ENCODE assay signal across 11 cellular contexts in the genomic region with DNA sequence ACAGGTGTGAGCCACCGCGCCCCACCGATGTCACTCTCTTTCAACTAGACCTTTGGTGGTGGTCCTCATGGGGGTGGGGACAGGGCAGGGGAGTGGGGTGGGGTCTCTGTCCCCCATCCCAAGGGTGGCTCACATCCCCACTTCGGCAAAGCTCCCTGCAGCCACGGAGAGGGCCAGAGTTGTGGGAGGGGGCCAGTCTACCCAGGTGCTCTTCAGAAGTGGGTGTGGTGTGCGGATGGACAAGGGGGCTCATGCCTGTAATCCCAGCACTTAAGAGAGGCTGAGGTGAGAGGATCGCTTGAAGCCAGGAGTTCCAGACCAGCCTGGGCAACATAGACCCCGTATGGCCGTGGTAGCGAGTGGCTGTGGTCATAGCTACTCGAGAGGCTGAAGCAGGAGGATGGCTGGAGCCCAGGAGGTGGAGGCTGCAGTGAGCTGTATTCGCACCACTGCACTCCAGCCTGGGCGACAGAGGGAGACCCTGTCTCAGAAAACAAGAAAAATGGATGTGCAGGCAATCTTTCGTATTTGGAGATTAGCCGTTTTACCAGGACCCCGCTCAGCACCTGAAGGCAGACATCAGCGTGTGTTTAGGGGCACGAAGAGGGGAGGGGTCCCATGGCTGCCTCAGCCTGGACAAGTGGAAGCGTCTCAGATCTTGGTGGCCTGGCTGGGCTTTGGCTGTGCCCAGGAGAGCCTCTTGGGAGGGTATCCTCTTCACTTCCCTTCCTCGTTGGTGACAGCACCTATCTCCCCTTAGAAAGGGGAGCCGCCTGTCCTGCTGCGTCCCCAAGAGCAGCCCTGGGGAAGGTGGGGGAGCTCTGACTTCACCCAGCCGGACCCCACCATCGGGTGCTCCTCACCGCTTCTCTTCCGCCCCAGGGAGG. TPM values are rescaled to one million over a fixed set of nuclear protein-coding genes. Genes with fewer than 3 reads are reported as not detected.
DNase-seq lines count a peak whose midpoint lies in the region; ATAC-seq, FAIRE-seq and TF ChIP-seq lines count a peak whose summit lies in the region.
"Had no signal": no experiment of that assay in that cellular context is flagged by ENCODE, and none has a peak within 500 bp of the region (broad histone marks: within the 10 kb centered on the region; RNA-seq: fewer than 3 reads in every experiment).

No MANE protein-coding gene starts in this region.

- no peak for FAIRE-seq in GM12878 (lab: Jason Lieb, UNC)
- FAIRE-seq in small intestine (lab: Jason Lieb, UNC) = no peak
- FAIRE-seq: frontal cortex had no signal

- SMC1A ChIA-PET in GM12878 (lab: Charles Lee; ENCODE audit: uncharacterized antibody, unreplicated experiment) = no interaction called here

- H3K27me3 ChIP-seq in BLaER1 = peaks cover 70% of the 10 kb centered on the region
- H3K27me3 ChIP-seq in GM12878 (replicated peaks in 1 of 2; ENCODE audit: control insufficient read depth in 2 of 2, insufficient read depth in 2 of 2, low read length in 1 of 2) = peaks cover 8 to 21% of the 10 kb centered on the region in 2 experiments
- H3K27me3 ChIP-seq in small intestine (ENCODE audit: control insufficient read depth in 2 of 2, insufficient read depth in 2 of 2, low read length in 2 of 2) = peaks cover 0 to 20% of the 10 kb centered on the region in 2 donors

- H3K9me3 Mint-ChIP-seq in natural killer cell = no peaks in the 10 kb centered on the region

- peaks cover 93% of the 10 kb centered on the region for H4K20me1 ChIP-seq in BLaER1
- H4K20me1 ChIP-seq in GM12878 (ENCODE audit: control insufficient read depth, insufficient read depth) = no peaks in the 10 kb centered on the region

- no TSS peak for BruUV-seq in GM12878 (replicated peaks; lab: Mats Ljungman, UMichigan)

- POLR2A ChIA-PET in HEK293 (lab: Yijun Ruan, JAX) = interaction anchor here (0.5 to 1.8 kb wide), 6 partner anchors 9 to 47 kb away, joined by 3 to 12 read pairs (median 6); a partner anchor contains a TSS
- POLR2A ChIA-PET in GM12878 (lab: Charles Lee) = no interaction called here

- peaks cover 22% of the 10 kb centered on the region for H3K36me3 ChIP-seq in BLaER1
- peaks cover 0 to 20% of the 10 kb centered on the region in 2 experiments; a peak in 2 of 3 replicates for H3K36me3 ChIP-seq in HEK293 (ENCODE audit: control insufficient read depth in 2 of 2, insufficient read depth in 1 of 2, low read length in 2 of 2)
- peaks cover 0 to 14% of the 10 kb centered on the region in 2 experiments; a peak in 3 of 4 replicates for H3K36me3 ChIP-seq in GM12878 (ENCODE audit: control insufficient read depth in 2 of 2, insufficient read depth in 2 of 2, low read length in 1 of 2)
- peaks cover 2 to 14% of the 10 kb centered on the region in 2 donors for H3K36me3 ChIP-seq in small intestine (ENCODE audit: control insufficient read depth in 2 of 2, insufficient read depth in 2 of 2, low read length in 2 of 2)

- H3K27me3 Mint-ChIP-seq in natural killer cell (ENCODE audit: low read depth in 2 of 2) = peaks cover 0 to 26% of the 10 kb centered on the region in 2 donors

- CTCF ChIA-PET in HEK293 (lab: Yijun Ruan, JAX) (interaction anchor here (0.7 to 1.2 kb wide), 5 partner anchors 12 to 164 kb away, joined by 3 to 5 read pairs (median 3); a partner anchor contains a TSS), GM12878 (lab: Yijun Ruan, JAX) (no interaction called here)

- DNase-seq in GM12878 (ENCODE audit: low read depth, low spot score) (no peak), natural killer cell (no peak), iPS-NIHi7 (ENCODE audit: extremely low spot score) (no peak), small intestine (no peak)
- no peak for DNase-seq in activated CD4-positive, alpha-beta T cell treated with anti-CD3 and anti-CD28 coated beads for 1 hour
- DNase-seq: NCI-H446 treated with DMSO at 0.1 percent for 48 hours, transverse colon had no signal

- TF ChIP-seq EP300 in GM12878 (IDR thresholded peaks at IDR 0.05; ENCODE audit: borderline replicate concordance in 1 of 2, control insufficient read depth in 1 of 2, low read depth in 2 of 2, low read length in 2 of 2) = no peak

- WGBS in GM12878 (ENCODE audit: insufficient coverage, insufficient replicate concordance, low lambda C conversion rate, missing lambda C conversion rate) = 30% methylated on average over 23 of the region's 26 CpGs
- WGBS in small intestine, 3 donors = 36 to 43% (median 40%) methylated on average over 26 of the region's 26 CpGs

- H3K36me3 Mint-ChIP-seq in natural killer cell = no peaks in the 10 kb centered on the region

- H3K27ac ChIP-seq in BLaER1 = no peak overlapping the region
- no peak overlapping the region for H3K27ac ChIP-seq in HEK293 (ENCODE audit: extremely low read depth, low read depth, low read length)
- no peak overlapping the region for H3K27ac ChIP-seq in GM12878 (ENCODE audit: control insufficient read depth, insufficient read depth)
- no peak overlapping the region for H3K27ac ChIP-seq in small intestine (ENCODE audit: low read depth in 1 of 2, low read length in 1 of 2)
- H3K27ac ChIP-seq: transverse colon had no signal

- H3K9ac ChIP-seq in BLaER1 (0 out of 2 replicates have a peak overlapping the region, but pooled peaks have one; percentile 55), GM12878 (ENCODE audit: control insufficient read depth, insufficient read depth, low read length) (no peak overlapping the region)

- H3K79me2 ChIP-seq in GM12878 (ENCODE audit: control insufficient read depth, insufficient read depth, low read length) = no peaks in the 10 kb centered on the region

- H3K9me3 ChIP-seq in BLaER1 (no peaks in the 10 kb centered on the region), HEK293 (ENCODE audit: control insufficient read depth, insufficient read depth, low read depth, low read length) (no peaks in the 10 kb centered on the region), GM12878 (replicated peaks; ENCODE audit: control insufficient read depth, insufficient read depth, low read length) (no peaks in the 10 kb centered on the region; the same call in 2 of the 3 replicates), small intestine (ENCODE audit: control insufficient read depth, low read depth) (no peaks in the 10 kb centered on the region)
- H3K9me3 ChIP-seq: transverse colon had no signal

- H3K27ac Mint-ChIP-seq in natural killer cell = peak overlapping the region; percentile 60 to 76

- peak overlapping the region; percentile 72 for H3K4me3 Mint-ChIP-seq in natural killer cell

- intact Hi-C loops in GM12878 (cut with micrococcal nuclease; ENCODE audit: unreplicated experiment) (no loop called here), natural killer cell (cut with micrococcal nuclease) (no loop called here)

- H3K4me3 ChIP-seq in BLaER1 (peak overlapping the region; percentile 65), HEK293 (ENCODE audit: low read depth, low read length) (peak overlapping the region; percentile 9; the same call in 1 of the 2 replicates), GM12878 (no peak overlapping the region), small intestine (ENCODE audit: low read depth in 1 of 2, low read length in 2 of 2) (no peak overlapping the region)

- TF ChIP-seq RAD21 in GM12878 (IDR thresholded peaks at IDR 0.05; ENCODE audit: insufficient read depth, low read depth, low read length) = no peak

- RAD21 ChIA-PET in GM12878 (lab: Charles Lee; ENCODE audit: unreplicated experiment) = no interaction called here

- H3K4me1 ChIP-seq in BLaER1 (peaks cover 75% of the 10 kb centered on the region), HEK293 (ENCODE audit: control insufficient read depth, insufficient read depth, low read length) (no peaks in the 10 kb centered on the region; the same call in 1 of the 2 replicates), GM12878 (ENCODE audit: control insufficient read depth, insufficient read depth, low read length) (peaks cover 5% of the 10 kb centered on the region), small intestine (ENCODE audit: control insufficient read depth in 2 of 2, insufficient read depth in 1 of 2, low read depth in 1 of 2, low read length in 1 of 2) (peaks cover 2 to 3% of the 10 kb centered on the region in 2 donors)

- in situ Hi-C loops in GM12878 (cut with MboI) = no loop called here

- peaks cover 14 to 28% of the 10 kb centered on the region in 2 donors for H3K4me1 Mint-ChIP-seq in natural killer cell

- ATAC-seq in GM12878 (no peak), natural killer cell (no peak), GM21381 (IDR thresholded peaks at IDR 0.05; ENCODE audit: unreplicated experiment) (no peak)

- H3K4me2 ChIP-seq in BLaER1 = peak overlapping the region; percentile 94
- H3K4me2 ChIP-seq in GM12878 (ENCODE audit: control insufficient read depth, insufficient read depth) = peak overlapping the region; percentile 4; the same call in 1 of the 2 replicates

- TF ChIP-seq POLR2A in GM12878 (IDR thresholded peaks at IDR 0.05; ENCODE audit: low read depth, low read length) = no peak; the same call in 1 of the 2 replicates

- no peak for TF ChIP-seq CTCF in HEK293 (tag by site-specific recombination; IDR thresholded peaks at IDR 0.05)
- TF ChIP-seq CTCF in GM12878 (IDR thresholded peaks at IDR 0.05 in 2 of 3, conservative IDR thresholded peaks at IDR 0.05 in 1 of 3; ENCODE audit: control insufficient read depth in 2 of 3, extremely low read depth in 1 of 3, insufficient read depth in 1 of 3, low read depth in 3 of 3, low read length in 3 of 3) = no peak
- TF ChIP-seq CTCF in natural killer cell (IDR thresholded peaks at IDR 0.05) = no peak

- no peak overlapping the region for H2AFZ ChIP-seq in GM12878 (ENCODE audit: control insufficient read depth, low read depth, low read length)

RNA-seq across cellular contexts. Expression of a gene that starts 0.9 kb away (rescaled TPM):
- total RNA-seq in GM12878 (2013; cell fraction: nucleolus; rRNA removed) = not detected in 2 replicates
- total RNA-seq in GM12878 (2014; rRNA removed) = not detected in 2 replicates
- total RNA-seq in GM12878 (2014; rRNA removed; fragmentation: Illumina TruSeq; extraction: Trizol) = not detected in 2 replicates
- 0.16 and 0.23 TPM in 2 replicates for total RNA-seq in GM12878 (2021)
- not detected for polyA plus RNA-seq in GM12878 (2011; ENCODE audit: low read depth)
- not detected in 2 replicates for polyA plus RNA-seq in GM12878 (2011; rRNA removed)
- 0.15 TPM in 1 of 2 replicates, not detected in the other for polyA plus RNA-seq in GM12878 (2011; cell fraction: cytosol; rRNA removed)
- 0.09 and 0.15 TPM in 2 replicates for polyA plus RNA-seq in GM12878 (2011; cell fraction: nucleus; rRNA removed)
- polyA plus RNA-seq in GM12878 (2012) = 0.15 TPM in 1 of 2 replicates, not detected in the other
- not detected in 2 replicates for polyA plus RNA-seq in GM12878 (2014; fragmentation: Illumina TruSeq; extraction: Trizol)
- polyA plus RNA-seq in GM12878 (2014; fragmentation: Nextera tagmentation; extraction: Ambion mirVana) = not detected
- 0.55 TPM in 1 of 2 replicates, not detected in the other for polyA plus RNA-seq in GM12878 (2014; rRNA removed)
- under 1 TPM in 1 of 2 experiments, not detected in 1; 0.20 TPM for polyA plus RNA-seq in GM12878 (2016; fragmentation: Nextera tagmentation; extraction: Ambion mirVana)
- polyA minus RNA-seq in GM12878 (2011; rRNA and poly(A)+ RNA removed) = not detected in 2 replicates
- not detected in 2 replicates for polyA minus RNA-seq in GM12878 (2011; cell fraction: cytosol; rRNA and poly(A)+ RNA removed)
- polyA minus RNA-seq in GM12878 (2011; cell fraction: nucleus; rRNA and poly(A)+ RNA removed) = 1.2 TPM in 1 of 2 replicates, not detected in the other
- total RNA-seq in natural killer cell = 1 to 10 TPM; 3.5 to 4.6 (median 4.4) TPM
- polyA plus RNA-seq in small intestine = under 1 TPM in 1 of 3 donors, not detected in 2; 0.21 TPM
- total RNA-seq: frontal cortex had no signal

RNA-seq across cellular contexts. Expression of a gene that starts 4.6 kb away (rescaled TPM):
- 2.5 and 3.5 TPM in 2 replicates for total RNA-seq in GM12878 (2013; cell fraction: nucleolus; rRNA removed)
- 16.0 and 16.8 TPM in 2 replicates for total RNA-seq in GM12878 (2014; rRNA removed)
- 5.1 and 7.0 TPM in 2 replicates for total RNA-seq in GM12878 (2014; rRNA removed; fragmentation: Illumina TruSeq; extraction: Trizol)
- 17.6 and 20.8 TPM in 2 replicates for total RNA-seq in GM12878 (2021)
- polyA plus RNA-seq in GM12878 (2011; ENCODE audit: low read depth) = 3.1 TPM
- 3.6 and 9.2 TPM in 2 replicates for polyA plus RNA-seq in GM12878 (2011; rRNA removed)
- polyA plus RNA-seq in GM12878 (2011; cell fraction: cytosol; rRNA removed) = 11.9 and 19.3 TPM in 2 replicates
- polyA plus RNA-seq in GM12878 (2011; cell fraction: nucleus; rRNA removed) = 16.3 and 18.2 TPM in 2 replicates
- polyA plus RNA-seq in GM12878 (2012) = 14.8 and 15.4 TPM in 2 replicates
- polyA plus RNA-seq in GM12878 (2014; fragmentation: Illumina TruSeq; extraction: Trizol) = 0.86 and 5.4 TPM in 2 replicates
- 1 to 10 TPM in 1 of 2 experiments, under 1 TPM in 1; 0.19 to 1.0 TPM for polyA plus RNA-seq in GM12878 (2014; fragmentation: Nextera tagmentation; extraction: Ambion mirVana)
- 17.7 and 18.3 TPM in 2 replicates for polyA plus RNA-seq in GM12878 (2014; rRNA removed)
- 10 to 100 TPM; 15.9 to 19.7 TPM for polyA plus RNA-seq in GM12878 (2016; fragmentation: Nextera tagmentation; extraction: Ambion mirVana)
- polyA minus RNA-seq in GM12878 (2011; rRNA and poly(A)+ RNA removed) = 2.9 and 9.8 TPM in 2 replicates
- 7.2 and 7.3 TPM in 2 replicates for polyA minus RNA-seq in GM12878 (2011; cell fraction: cytosol; rRNA and poly(A)+ RNA removed)
- polyA minus RNA-seq in GM12878 (2011; cell fraction: nucleus; rRNA and poly(A)+ RNA removed) = 4.7 and 6.4 TPM in 2 replicates
- 10 to 100 TPM; 22.1 to 32.4 (median 27.1) TPM for total RNA-seq in natural killer cell
- polyA plus RNA-seq in small intestine = 10 to 100 TPM; 15.7 to 17.3 (median 17.1) TPM

RNA-seq across cellular contexts. Expression of a gene that starts 10.4 kb away (rescaled TPM):
- not detected in 2 replicates for total RNA-seq in GM12878 (2013; cell fraction: nucleolus; rRNA removed)
- 0.11 and 0.23 TPM in 2 replicates for total RNA-seq in GM12878 (2014; rRNA removed)
- total RNA-seq in GM12878 (2014; rRNA removed; fragmentation: Illumina TruSeq; extraction: Trizol) = not detected in 2 replicates
- total RNA-seq in GM12878 (2021) = 1.0 and 1.1 TPM in 2 replicates
- not detected for polyA plus RNA-seq in GM12878 (2011; ENCODE audit: low read depth)
- polyA plus RNA-seq in GM12878 (2011; rRNA removed) = not detected in 2 replicates
- polyA plus RNA-seq in GM12878 (2011; cell fraction: cytosol; rRNA removed) = 0.15 and 0.32 TPM in 2 replicates
- polyA plus RNA-seq in GM12878 (2011; cell fraction: nucleus; rRNA removed) = 0.28 and 0.69 TPM in 2 replicates
- 0.17 and 0.49 TPM in 2 replicates for polyA plus RNA-seq in GM12878 (2012)
- 0.04 TPM in 1 of 2 replicates, not detected in the other for polyA plus RNA-seq in GM12878 (2014; fragmentation: Illumina TruSeq; extraction: Trizol)
- not detected for polyA plus RNA-seq in GM12878 (2014; fragmentation: Nextera tagmentation; extraction: Ambion mirVana)
- polyA plus RNA-seq in GM12878 (2014; rRNA removed) = 0.33 and 0.84 TPM in 2 replicates
- polyA plus RNA-seq in GM12878 (2016; fragmentation: Nextera tagmentation; extraction: Ambion mirVana) = under 1 TPM; 0.43 to 0.57 TPM
- polyA minus RNA-seq in GM12878 (2011; rRNA and poly(A)+ RNA removed) = not detected in 2 replicates
- polyA minus RNA-seq in GM12878 (2011; cell fraction: cytosol; rRNA and poly(A)+ RNA removed) = 1.7 TPM in 1 of 2 replicates, not detected in the other
- polyA minus RNA-seq in GM12878 (2011; cell fraction: nucleus; rRNA and poly(A)+ RNA removed) = not detected in 2 replicates
- under 1 TPM in 1 of 3 donors, not detected in 2; 0.39 TPM for total RNA-seq in natural killer cell
- polyA plus RNA-seq in small intestine = 1 to 10 TPM in 1 of 3 donors, not detected in 2; 1.1 TPM

RNA-seq across cellular contexts. Expression of a gene that starts 11.8 kb away (rescaled TPM):
- total RNA-seq in GM12878 (2013; cell fraction: nucleolus; rRNA removed) = 19.3 and 24.7 TPM in 2 replicates
- total RNA-seq in GM12878 (2014; rRNA removed) (9.7 and 13.4 TPM in 2 replicates), GM12878 (2014; rRNA removed; fragmentation: Illumina TruSeq; extraction: Trizol) (4.8 and 5.5 TPM in 2 replicates), GM12878 (2021) (30.6 and 32.2 TPM in 2 replicates), natural killer cell (100 to 1,000 TPM; 131 to 218 (median 159) TPM)
- 7.9 TPM for polyA plus RNA-seq in GM12878 (2011; ENCODE audit: low read depth)
- polyA plus RNA-seq in GM12878 (2011; rRNA removed) (5.6 and 9.0 TPM in 2 replicates), GM12878 (2014; fragmentation: Illumina TruSeq; extraction: Trizol) (4.2 and 8.0 TPM in 2 replicates), GM12878 (2014; fragmentation: Nextera tagmentation; extraction: Ambion mirVana) (under 1 TPM; 0.34 to 0.95 TPM), GM12878 (2014; rRNA removed) (25.9 and 31.2 TPM in 2 replicates), GM12878 (2016; fragmentation: Nextera tagmentation; extraction: Ambion mirVana) (1 to 10 TPM; 3.5 to 4.5 TPM), small intestine (10 to 100 TPM; 17.3 to 22.4 (median 20.8) TPM)
- 10.8 and 18.3 TPM in 2 replicates for polyA plus RNA-seq in GM12878 (2011; cell fraction: cytosol; rRNA removed)
- 37.2 and 41.6 TPM in 2 replicates for polyA plus RNA-seq in GM12878 (2011; cell fraction: nucleus; rRNA removed)
- 20.1 and 27.9 TPM in 2 replicates for polyA plus RNA-seq in GM12878 (2012)
- polyA minus RNA-seq in GM12878 (2011; rRNA and poly(A)+ RNA removed) = 5.4 and 11.6 TPM in 2 replicates
- polyA minus RNA-seq in GM12878 (2011; cell fraction: cytosol; rRNA and poly(A)+ RNA removed) = 6.0 and 10.7 TPM in 2 replicates
- polyA minus RNA-seq in GM12878 (2011; cell fraction: nucleus; rRNA and poly(A)+ RNA removed) = 9.4 and 11.8 TPM in 2 replicates

RNA-seq across cellular contexts. Expression of a gene that starts 27.2 kb away (rescaled TPM):
- total RNA-seq in GM12878 (2013; cell fraction: nucleolus; rRNA removed) = not detected in 2 replicates
- not detected in 2 replicates for total RNA-seq in GM12878 (2014; rRNA removed)
- total RNA-seq in GM12878 (2014; rRNA removed; fragmentation: Illumina TruSeq; extraction: Trizol) = not detected in 2 replicates
- total RNA-seq in GM12878 (2021) = 0.16 TPM in 1 of 2 replicates, not detected in the other
- polyA plus RNA-seq in GM12878 (2011; ENCODE audit: low read depth) = 0.05 TPM
- 0.04 TPM in 1 of 2 replicates, not detected in the other for polyA plus RNA-seq in GM12878 (2011; rRNA removed)
- polyA plus RNA-seq in GM12878 (2011; cell fraction: cytosol; rRNA removed) = not detected in 2 replicates
- not detected in 2 replicates for polyA plus RNA-seq in GM12878 (2011; cell fraction: nucleus; rRNA removed)
- 0.20 TPM in 1 of 2 replicates, not detected in the other for polyA plus RNA-seq in GM12878 (2012)
- not detected in 2 replicates for polyA plus RNA-seq in GM12878 (2014; fragmentation: Illumina TruSeq; extraction: Trizol)
- polyA plus RNA-seq in GM12878 (2014; fragmentation: Nextera tagmentation; extraction: Ambion mirVana) = not detected
- polyA plus RNA-seq in GM12878 (2014; rRNA removed) = 0.11 and 0.32 TPM in 2 replicates
- under 1 TPM in 1 of 2 experiments, not detected in 1; 0.25 TPM for polyA plus RNA-seq in GM12878 (2016; fragmentation: Nextera tagmentation; extraction: Ambion mirVana)
- not detected in 2 replicates for polyA minus RNA-seq in GM12878 (2011; rRNA and poly(A)+ RNA removed)
- polyA minus RNA-seq in GM12878 (2011; cell fraction: cytosol; rRNA and poly(A)+ RNA removed) = not detected in 2 replicates
- polyA minus RNA-seq in GM12878 (2011; cell fraction: nucleus; rRNA and poly(A)+ RNA removed) = 0.10 and 1.1 TPM in 2 replicates
- total RNA-seq in natural killer cell = not detected
- polyA plus RNA-seq in small intestine = under 1 TPM; 0.27 to 0.67 (median 0.52) TPM
- total RNA-seq: frontal cortex had no signal

Comparison
In these comparisons a context has a peak if more than half of its experiments do, and no peak if none do; other contexts are left out.
1. H3K4me3 ChIP-seq: peak in BLaER1 (single experiment) and HEK293 (single experiment); none in GM12878 (single experiment) and small intestine (0 of 2).